ENCODE assay signal across 19 cellular contexts in genomic region chr11:72702842-72703241, GRCh38. TPM values are rescaled to one million over a fixed set of nuclear protein-coding genes. Genes with fewer than 3 reads are reported as not detected.
DNase-seq lines count a peak whose midpoint lies in the region; ATAC-seq and TF ChIP-seq lines count a peak whose summit lies in the region.
"Had no signal": no experiment of that assay in that cellular context is flagged by ENCODE, and none has a peak within 500 bp of the region (broad histone marks: within the 10 kb centered on the region; RNA-seq: fewer than 3 reads in every experiment).

No MANE protein-coding gene starts in this region.

- TF ChIP-seq CTCF in right atrium auricular region (IDR thresholded peaks at IDR 0.05): no peak
- TF ChIP-seq CTCF in glutamatergic neuron (IDR thresholded peaks at IDR 0.05; ENCODE audit: partially characterized antibody, unreplicated experiment): no peak
- no peak for TF ChIP-seq CTCF in ovary (IDR thresholded peaks at IDR 0.05)

- H3K4me1 ChIP-seq in right atrium auricular region: peaks cover 0 to 35% of the 10 kb centered on the region in 2 donors
- H3K4me1 ChIP-seq in ovary (ENCODE audit: insufficient read depth): peaks cover 19% of the 10 kb centered on the region

- no peak for DNase-seq in right atrium auricular region (ENCODE audit: low spot score)
- DNase-seq in cardiac septum (ENCODE audit: low spot score): no peak
- DNase-seq in glutamatergic neuron: no peak
- peak in 4 of 5 donors; percentile 40 to 64 (median 60) for DNase-seq in ovary
- no peak for DNase-seq in activated CD4-positive, CD25-positive, alpha-beta regulatory T cell treated with anti-CD3 and anti-CD28 coated beads, Interleukin-2, amount 50 U/mL, for 72 hours
- DNase-seq in pons (ENCODE audit: low spot score): no peak
- DNase-seq: activated CD4-positive, alpha-beta T cell treated with anti-CD3 and anti-CD28 coated beads, Interleukin-2, amount 50 U/mL, for 1 hour; activated T-cell treated with anti-CD3 and anti-CD28 coated beads, Interleukin-2, amount 50 U/mL, for 1 hour; NCI-H1930; NCI-H510A; stimulated activated CD4-positive, alpha-beta T cell treated with anti-CD3 and anti-CD28 coated beads, Interleukin-4, amount 100 ng/mL, for 4 hours had no signal

- 41 to 47% (median 41%) methylated on average over 9 of the region's 9 CpGs for WGBS in ovary, 3 donors

- H3K9me3 ChIP-seq in right atrium auricular region (no peaks in the 10 kb centered on the region), ovary (no peaks in the 10 kb centered on the region)
- H3K9me3 ChIP-seq: MG63 had no signal

- H3K4me1 Mint-ChIP-seq in glutamatergic neuron (ENCODE audit: low read depth, unreplicated experiment): peaks cover 14% of the 10 kb centered on the region

- H3K4me3 Mint-ChIP-seq in glutamatergic neuron (ENCODE audit: unreplicated experiment): no peak overlapping the region
- H3K4me3 Mint-ChIP-seq: activated naive CD8-positive, alpha-beta T cell; CD4-positive, alpha-beta memory T cell; natural killer cell treated with Interleukin-12 subunit alpha and Interleukin-12 subunit beta and Interleukin-15 and Interleukin-18, amount 100 ng/mL, for 72 hours had no signal

- no peaks in the 10 kb centered on the region for H3K27me3 ChIP-seq in right atrium auricular region
- H3K27me3 ChIP-seq in ovary: no peaks in the 10 kb centered on the region
- H3K27me3 ChIP-seq: cardiac muscle cell, MG63 had no signal

- intact Hi-C loops in cardiac septum (cut with DNase I) (no loop called here), ovary (cut with DNase I) (no loop called here)

- peak overlapping the region in 1 of 2 donors; percentile 25 for H3K4me3 ChIP-seq in right atrium auricular region
- H3K4me3 ChIP-seq in ovary: no peak overlapping the region
- H3K4me3 ChIP-seq: cardiac muscle cell, MG63 had no signal

- H3K36me3 ChIP-seq in right atrium auricular region (peaks cover 88% of the 10 kb centered on the region), ovary (no peaks in the 10 kb centered on the region)

- peaks cover 4% of the 10 kb centered on the region for H3K9me3 Mint-ChIP-seq in glutamatergic neuron (ENCODE audit: unreplicated experiment)
- H3K9me3 Mint-ChIP-seq: CD4-positive, alpha-beta memory T cell; natural killer cell treated with Interleukin-12 subunit alpha and Interleukin-12 subunit beta and Interleukin-15 and Interleukin-18, amount 100 ng/mL, for 72 hours; type B pancreatic cell had no signal

- no peak for TF ChIP-seq POLR2A in ovary (IDR thresholded peaks at IDR 0.05)

- peaks cover 21% of the 10 kb centered on the region for H3K27me3 Mint-ChIP-seq in glutamatergic neuron (ENCODE audit: unreplicated experiment)
- H3K27me3 Mint-ChIP-seq: activated naive CD8-positive, alpha-beta T cell; CD4-positive, alpha-beta memory T cell; natural killer cell treated with Interleukin-12 subunit alpha and Interleukin-12 subunit beta and Interleukin-15 and Interleukin-18, amount 100 ng/mL, for 72 hours; type B pancreatic cell had no signal

- no peaks in the 10 kb centered on the region for H3K36me3 Mint-ChIP-seq in glutamatergic neuron (ENCODE audit: unreplicated experiment)
- H3K36me3 Mint-ChIP-seq: natural killer cell treated with Interleukin-12 subunit alpha and Interleukin-12 subunit beta and Interleukin-15 and Interleukin-18, amount 100 ng/mL, for 72 hours had no signal

- H3K27ac Mint-ChIP-seq in glutamatergic neuron (ENCODE audit: unreplicated experiment): peak overlapping the region; percentile 64
- H3K27ac Mint-ChIP-seq: activated naive CD8-positive, alpha-beta T cell; natural killer cell treated with Interleukin-12 subunit alpha and Interleukin-12 subunit beta and Interleukin-15 and Interleukin-18, amount 100 ng/mL, for 72 hours; type B pancreatic cell had no signal

- no peak for TF ChIP-seq EP300 in ovary (IDR thresholded peaks at IDR 0.05)

- ATAC-seq in GM18907 (IDR thresholded peaks at IDR 0.05; ENCODE audit: unreplicated experiment) (no peak), GM21447 (IDR thresholded peaks at IDR 0.05; ENCODE audit: unreplicated experiment) (no peak)
- ATAC-seq: natural killer cell treated with Interleukin-12 subunit alpha and Interleukin-12 subunit beta and Interleukin-15 and Interleukin-18, amount 100 ng/mL, for 72 hours had no signal

- H3K27ac ChIP-seq in right atrium auricular region (peak overlapping the region; percentile 31 to 62), ovary (peak overlapping the region in 1 of 2 donors; percentile 78)

RNA-seq across cellular contexts. Expression of gene PDE2A, which starts 28.6 kb away (rescaled TPM):
- 10 to 100 TPM; 23.1 to 34.2 TPM for total RNA-seq in right atrium auricular region
- 28.8 TPM for total RNA-seq in cardiac septum
- 16.9 TPM for total RNA-seq in glutamatergic neuron (ENCODE audit: unreplicated experiment)
- 10 to 100 TPM in 6 of 7 donors, 1 to 10 TPM in 1; 8.3 to 28.8 (median 11.4) TPM for total RNA-seq in ovary
- polyA plus RNA-seq in ovary: 10 to 100 TPM; 17.6 to 44.0 TPM
- polyA plus RNA-seq: cardiac muscle cell had no signal

RNA-seq across cellular contexts. Expression of gene ARAP1, which starts 49.4 kb away (rescaled TPM):
- total RNA-seq in right atrium auricular region (10 to 100 TPM; 74.0 to 83.8 TPM), cardiac septum (46.3 TPM), glutamatergic neuron (ENCODE audit: unreplicated experiment) (20.5 TPM), ovary (100 to 1,000 TPM in 1 of 7 donors, 10 to 100 TPM in 6; 62.1 to 162 (median 81.9) TPM)
- polyA plus RNA-seq in ovary: 10 to 100 TPM; 39.0 to 75.5 TPM

Comparison
In these comparisons a context has a peak if more than half of its experiments do, and no peak if none do; other contexts are left out.
1. DNase-seq: peak in ovary (4 of 5); none in right atrium auricular region (single experiment), cardiac septum (single experiment), glutamatergic neuron (single experiment), activated CD4-positive, CD25-positive, alpha-beta regulatory T cell treated with anti-CD3 and anti-CD28 coated beads, Interleukin-2, amount 50 U/mL, for 72 hours (single experiment) and pons (single experiment).